ENCODE assay signal across 1 cellular context in the genomic region with DNA sequence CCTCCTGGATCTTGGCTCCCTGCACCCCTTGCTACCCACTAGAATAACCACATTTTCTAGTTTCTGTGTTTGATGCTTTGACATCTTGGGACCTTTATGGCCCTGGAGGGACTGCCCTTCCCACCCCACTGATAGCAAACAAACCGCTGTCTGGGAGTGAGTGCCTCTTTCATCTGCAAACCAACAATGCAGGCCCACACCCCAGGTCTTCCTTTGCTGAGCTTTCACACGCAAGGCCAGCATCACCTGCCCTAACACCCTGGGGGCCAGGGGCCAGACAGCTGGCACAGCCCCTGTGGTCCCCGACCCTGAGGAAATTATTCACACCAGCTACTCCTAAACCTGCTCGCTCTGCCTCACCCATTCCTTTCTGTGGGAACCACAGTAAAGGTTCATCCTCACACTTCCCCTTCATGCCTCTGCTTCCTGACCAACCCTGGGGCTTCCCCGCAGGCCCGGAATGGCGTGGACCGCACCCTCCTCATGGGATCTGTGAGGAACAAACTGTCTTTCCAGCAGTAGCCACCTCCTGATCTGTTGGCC.
TF ChIP-seq lines count a peak whose summit lies in the region.

No MANE protein-coding gene starts in this region.

TF ChIP-seq in GM12878, 131 proteins besides CTCF, POLR2A, EP300 and RAD21 (continued from another document):
- TF ChIP-seq, protein P1, sequence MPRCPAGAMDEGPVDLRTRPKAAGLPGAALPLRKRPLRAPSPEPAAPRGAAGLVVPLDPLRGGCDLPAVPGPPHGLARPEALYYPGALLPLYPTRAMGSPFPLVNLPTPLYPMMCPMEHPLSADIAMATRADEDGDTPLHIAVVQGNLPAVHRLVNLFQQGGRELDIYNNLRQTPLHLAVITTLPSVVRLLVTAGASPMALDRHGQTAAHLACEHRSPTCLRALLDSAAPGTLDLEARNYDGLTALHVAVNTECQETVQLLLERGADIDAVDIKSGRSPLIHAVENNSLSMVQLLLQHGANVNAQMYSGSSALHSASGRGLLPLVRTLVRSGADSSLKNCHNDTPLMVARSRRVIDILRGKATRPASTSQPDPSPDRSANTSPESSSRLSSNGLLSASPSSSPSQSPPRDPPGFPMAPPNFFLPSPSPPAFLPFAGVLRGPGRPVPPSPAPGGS (IDR thresholded peaks at IDR 0.05; ENCODE audit: borderline replicate concordance, insufficient read depth, low read depth, low read length, poor library complexity, severe bottlenecking) = no peak
- TF ChIP-seq CHD4 (IDR thresholded peaks at IDR 0.05) (no peak), SMARCA5 (IDR thresholded peaks at IDR 0.05) (no peak), ZNF622 (IDR thresholded peaks at IDR 0.05) (no peak), PML (IDR thresholded peaks at IDR 0.05; ENCODE audit: low read length) (no peak), RB1 (IDR thresholded peaks at IDR 0.05; ENCODE audit: borderline replicate concordance) (no peak), FOXM1 (IDR thresholded peaks at IDR 0.05; ENCODE audit: low read depth, low read length) (no peak), CEBPB (IDR thresholded peaks at IDR 0.05; ENCODE audit: borderline replicate concordance in 1 of 2, low read depth in 2 of 2, low read length in 2 of 2) (no peak), IRF4 (IDR thresholded peaks at IDR 0.05; ENCODE audit: low read depth, low read length) (no peak), FOXK2 (IDR thresholded peaks at IDR 0.05) (no peak), RELA (IDR thresholded peaks at IDR 0.05; ENCODE audit: borderline replicate concordance, partially characterized antibody) (no peak), SP1 (IDR thresholded peaks at IDR 0.05; ENCODE audit: low read depth, low read length) (no peak), FOS (IDR thresholded peaks at IDR 0.05; ENCODE audit: borderline replicate concordance, extremely low read depth, insufficient read length) (no peak), MTA2 (IDR thresholded peaks at IDR 0.05; ENCODE audit: low read depth) (peak; percentile 21; the same call in 1 of the 2 replicates), MTA3 (IDR thresholded peaks at IDR 0.05; ENCODE audit: borderline replicate concordance, low read length) (no peak), ZSCAN29 (IDR thresholded peaks at IDR 0.05) (no peak), RBBP5 (conservative IDR thresholded peaks at IDR 0.05) (no peak), IKZF2 (IDR thresholded peaks at IDR 0.05) (peak; percentile 66 to 76; a peak in 1 of 4 replicates), CREB1 (IDR thresholded peaks at IDR 0.05; ENCODE audit: low read depth) (no peak)
- TF ChIP-seq, protein P2, sequence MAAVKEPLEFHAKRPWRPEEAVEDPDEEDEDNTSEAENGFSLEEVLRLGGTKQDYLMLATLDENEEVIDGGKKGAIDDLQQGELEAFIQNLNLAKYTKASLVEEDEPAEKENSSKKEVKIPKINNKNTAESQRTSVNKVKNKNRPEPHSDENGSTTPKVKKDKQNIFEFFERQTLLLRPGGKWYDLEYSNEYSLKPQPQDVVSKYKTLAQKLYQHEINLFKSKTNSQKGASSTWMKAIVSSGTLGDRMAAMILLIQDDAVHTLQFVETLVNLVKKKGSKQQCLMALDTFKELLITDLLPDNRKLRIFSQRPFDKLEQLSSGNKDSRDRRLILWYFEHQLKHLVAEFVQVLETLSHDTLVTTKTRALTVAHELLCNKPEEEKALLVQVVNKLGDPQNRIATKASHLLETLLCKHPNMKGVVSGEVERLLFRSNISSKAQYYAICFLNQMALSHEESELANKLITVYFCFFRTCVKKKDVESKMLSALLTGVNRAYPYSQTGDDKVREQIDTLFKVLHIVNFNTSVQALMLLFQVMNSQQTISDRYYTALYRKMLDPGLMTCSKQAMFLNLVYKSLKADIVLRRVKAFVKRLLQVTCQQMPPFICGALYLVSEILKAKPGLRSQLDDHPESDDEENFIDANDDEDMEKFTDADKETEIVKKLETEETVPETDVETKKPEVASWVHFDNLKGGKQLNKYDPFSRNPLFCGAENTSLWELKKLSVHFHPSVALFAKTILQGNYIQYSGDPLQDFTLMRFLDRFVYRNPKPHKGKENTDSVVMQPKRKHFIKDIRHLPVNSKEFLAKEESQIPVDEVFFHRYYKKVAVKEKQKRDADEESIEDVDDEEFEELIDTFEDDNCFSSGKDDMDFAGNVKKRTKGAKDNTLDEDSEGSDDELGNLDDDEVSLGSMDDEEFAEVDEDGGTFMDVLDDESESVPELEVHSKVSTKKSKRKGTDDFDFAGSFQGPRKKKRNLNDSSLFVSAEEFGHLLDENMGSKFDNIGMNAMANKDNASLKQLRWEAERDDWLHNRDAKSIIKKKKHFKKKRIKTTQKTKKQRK (IDR thresholded peaks at IDR 0.05; ENCODE audit: low read depth, low read length) = no peak
- TF ChIP-seq, protein P3, sequence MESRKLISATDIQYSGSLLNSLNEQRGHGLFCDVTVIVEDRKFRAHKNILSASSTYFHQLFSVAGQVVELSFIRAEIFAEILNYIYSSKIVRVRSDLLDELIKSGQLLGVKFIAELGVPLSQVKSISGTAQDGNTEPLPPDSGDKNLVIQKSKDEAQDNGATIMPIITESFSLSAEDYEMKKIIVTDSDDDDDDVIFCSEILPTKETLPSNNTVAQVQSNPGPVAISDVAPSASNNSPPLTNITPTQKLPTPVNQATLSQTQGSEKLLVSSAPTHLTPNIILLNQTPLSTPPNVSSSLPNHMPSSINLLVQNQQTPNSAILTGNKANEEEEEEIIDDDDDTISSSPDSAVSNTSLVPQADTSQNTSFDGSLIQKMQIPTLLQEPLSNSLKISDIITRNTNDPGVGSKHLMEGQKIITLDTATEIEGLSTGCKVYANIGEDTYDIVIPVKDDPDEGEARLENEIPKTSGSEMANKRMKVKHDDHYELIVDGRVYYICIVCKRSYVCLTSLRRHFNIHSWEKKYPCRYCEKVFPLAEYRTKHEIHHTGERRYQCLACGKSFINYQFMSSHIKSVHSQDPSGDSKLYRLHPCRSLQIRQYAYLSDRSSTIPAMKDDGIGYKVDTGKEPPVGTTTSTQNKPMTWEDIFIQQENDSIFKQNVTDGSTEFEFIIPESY (IDR thresholded peaks at IDR 0.05) = no peak
- TF ChIP-seq, protein P4, sequence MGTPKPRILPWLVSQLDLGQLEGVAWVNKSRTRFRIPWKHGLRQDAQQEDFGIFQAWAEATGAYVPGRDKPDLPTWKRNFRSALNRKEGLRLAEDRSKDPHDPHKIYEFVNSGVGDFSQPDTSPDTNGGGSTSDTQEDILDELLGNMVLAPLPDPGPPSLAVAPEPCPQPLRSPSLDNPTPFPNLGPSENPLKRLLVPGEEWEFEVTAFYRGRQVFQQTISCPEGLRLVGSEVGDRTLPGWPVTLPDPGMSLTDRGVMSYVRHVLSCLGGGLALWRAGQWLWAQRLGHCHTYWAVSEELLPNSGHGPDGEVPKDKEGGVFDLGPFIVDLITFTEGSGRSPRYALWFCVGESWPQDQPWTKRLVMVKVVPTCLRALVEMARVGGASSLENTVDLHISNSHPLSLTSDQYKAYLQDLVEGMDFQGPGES (IDR thresholded peaks at IDR 0.05) = no peak
